Comparison of ENCODE assay signal across 24 cellular contexts in genomic region chr17:9298135-9298534, GRCh38.
DNase-seq lines count a peak whose midpoint lies in the region; ATAC-seq and TF ChIP-seq lines count a peak whose summit lies in the region.
"Had no signal": no experiment of that assay in that cellular context is flagged by ENCODE, and none has a peak within 500 bp of the region (broad histone marks: within the 10 kb centered on the region; RNA-seq: fewer than 3 reads in every experiment).

No MANE protein-coding gene starts in this region.

- no peak overlapping the region for H2BK120ac ChIP-seq in mesenchymal stem cell (ENCODE audit: low read depth, low read length)

- peak overlapping the region; percentile 8 for H4K91ac ChIP-seq in mesenchymal stem cell (ENCODE audit: low read length)

- peaks cover 2% of the 10 kb centered on the region for H3K79me1 ChIP-seq in mesenchymal stem cell (replicated peaks; ENCODE audit: low read length, poor library complexity, severe bottlenecking)

- ATAC-seq in gastrocnemius medialis (peak; percentile 66 to 96), GM19467 (IDR thresholded peaks at IDR 0.05; ENCODE audit: unreplicated experiment) (no peak)
- ATAC-seq: GM23338 had no signal

- H3K9ac ChIP-seq in colonic mucosa (ENCODE audit: low read depth in 2 of 2, low read length in 2 of 2): no peak overlapping the region
- H3K9ac ChIP-seq in mesenchymal stem cell (ENCODE audit: low read length): no peak overlapping the region
- H3K9ac ChIP-seq: BLaER1 had no signal

- H4K8ac ChIP-seq in mesenchymal stem cell (ENCODE audit: low read length): peak overlapping the region; percentile 19

- H2AFZ ChIP-seq in mesenchymal stem cell (ENCODE audit: low read depth, low read length): no peak overlapping the region
- H2AFZ ChIP-seq: GM23338, PC-9 had no signal

- no peak overlapping the region for H2BK15ac ChIP-seq in mesenchymal stem cell (ENCODE audit: low read depth, poor library complexity, severe bottlenecking)

- no peak overlapping the region for H2AK5ac ChIP-seq in mesenchymal stem cell (ENCODE audit: low read length, severe bottlenecking)

- no peak overlapping the region for H3K18ac ChIP-seq in mesenchymal stem cell (ENCODE audit: low read depth in 1 of 2, low read length in 2 of 2)

- no peaks in the 10 kb centered on the region for H3K9me3 ChIP-seq in colonic mucosa
- H3K9me3 ChIP-seq in mesenchymal stem cell (ENCODE audit: control insufficient read depth, low read length): no peaks in the 10 kb centered on the region
- H3K9me3 ChIP-seq in gastrocnemius medialis: no peaks in the 10 kb centered on the region
- H3K9me3 ChIP-seq: HAP-1, SJSA1 had no signal

- H3K36me3 ChIP-seq in colonic mucosa (no peaks in the 10 kb centered on the region), mesenchymal stem cell (ENCODE audit: control insufficient read depth in 1 of 2, insufficient read depth in 2 of 2, low read depth in 1 of 2, low read length in 2 of 2) (no peaks in the 10 kb centered on the region), gastrocnemius medialis (no peaks in the 10 kb centered on the region)
- H3K36me3 ChIP-seq: BLaER1, HAP-1, SJSA1 had no signal

- H3K4me2 ChIP-seq in mesenchymal stem cell (ENCODE audit: low read length, poor library complexity, severe bottlenecking): no peak overlapping the region
- H3K4me2 ChIP-seq: BLaER1, GM23338, PC-9 had no signal

- no peaks in the 10 kb centered on the region for H3K4me1 ChIP-seq in colonic mucosa
- H3K4me1 ChIP-seq in mesenchymal stem cell (ENCODE audit: control insufficient read depth, insufficient read depth, low read depth, low read length): no peaks in the 10 kb centered on the region
- H3K4me1 ChIP-seq in gastrocnemius medialis: no peaks in the 10 kb centered on the region
- H3K4me1 ChIP-seq: HAP-1, SJSA1 had no signal

- no peak overlapping the region for H2BK5ac ChIP-seq in mesenchymal stem cell (ENCODE audit: low read depth, low read length, poor library complexity, severe bottlenecking)

- intact Hi-C loops in colonic mucosa (cut with DNase I): loop anchor here (10.0 kb wide), 1 partner anchor 227 kb away; no protein-coding TSS in a partner anchor
- intact Hi-C loops in gastrocnemius medialis (cut with DNase I; ENCODE audit: low total_unique reads): loop anchor here (10.0 kb wide), 3 partner anchors 183 to 303 kb away; no protein-coding TSS in a partner anchor

- TF ChIP-seq CTCF in colonic mucosa (IDR thresholded peaks at IDR 0.05): no peak
- TF ChIP-seq CTCF in gastrocnemius medialis (IDR thresholded peaks at IDR 0.05 in 4 of 5, conservative IDR thresholded peaks at IDR 0.05 in 1 of 5): no peak

- H2BK12ac ChIP-seq in mesenchymal stem cell (ENCODE audit: low read length in 2 of 2): no peak overlapping the region

- H3K27ac ChIP-seq in colonic mucosa: no peak overlapping the region
- no peak overlapping the region for H3K27ac ChIP-seq in mesenchymal stem cell (ENCODE audit: low read length, poor library complexity, severe bottlenecking)
- no peak overlapping the region for H3K27ac ChIP-seq in gastrocnemius medialis
- H3K27ac ChIP-seq: BLaER1, PC-9, SJSA1 had no signal

- peak overlapping the region in 1 of 2 experiments; percentile 6 for H3K4ac ChIP-seq in mesenchymal stem cell (ENCODE audit: low read depth in 1 of 2, low read length in 2 of 2)

- WGBS in mesenchymal stem cell: 98% methylated on average over 5 of the region's 5 CpGs

- TF ChIP-seq POLR2A in gastrocnemius medialis (IDR thresholded peaks at IDR 0.05): no peak

- H3K4me3 ChIP-seq in colonic mucosa: no peak overlapping the region
- no peak overlapping the region for H3K4me3 ChIP-seq in mesenchymal stem cell (ENCODE audit: insufficient read depth in 1 of 2, low read depth in 1 of 2, low read length in 2 of 2)
- no peak overlapping the region for H3K4me3 ChIP-seq in gastrocnemius medialis
- H3K4me3 ChIP-seq: BLaER1, GM23338, HAP-1, PC-9, SJSA1 had no signal

- H3K14ac ChIP-seq in mesenchymal stem cell (ENCODE audit: low read length in 2 of 2): no peak overlapping the region

- DNase-seq in colonic mucosa (peak; percentile 58), islet precursor cell (peak; percentile 34), mesenchymal stem cell (no peak), gastrocnemius medialis (peak; percentile 16 to 55), NCI-H446 (lab: John Stamatoyannopoulos, UW) (no peak)
- DNase-seq in NK-92 treated with Interleukin-12 subunit alpha and Interleukin-12 subunit beta, amount 100 ng/mL, for 24 hours (lab: John Stamatoyannopoulos, UW): no peak
- DNase-seq: CD4-positive, CD25-positive, alpha-beta regulatory T cell; DMS53; HFFc6; KBM-7; MV-4-11; NCI-H1105; NCI-H1436 treated with DMSO at 0.1 percent for 48 hours; NCI-H1930; NCI-H2107; NCI-H774; PC-9; Right ventricle myocardium superior; RPMI8226 had no signal

- no peak overlapping the region for H3K23ac ChIP-seq in mesenchymal stem cell (ENCODE audit: low read length in 2 of 2)

- H3K27me3 ChIP-seq in colonic mucosa: no peaks in the 10 kb centered on the region
- no peaks in the 10 kb centered on the region for H3K27me3 ChIP-seq in mesenchymal stem cell (ENCODE audit: control insufficient read depth in 1 of 2, insufficient read depth in 1 of 2, low read length in 2 of 2)
- no peaks in the 10 kb centered on the region for H3K27me3 ChIP-seq in gastrocnemius medialis
- H3K27me3 ChIP-seq: BLaER1, SJSA1 had no signal

- in situ Hi-C loops in gastrocnemius medialis (cut with MboI; ENCODE audit: low sequenced_read_pairs in 4 of 4): loop anchor here in 1 of 4 donors (25.0 kb wide), 1 partner anchor 311 kb away; no protein-coding TSS in a partner anchor

Comparison
In these comparisons a context has a peak if more than half of its experiments do, and no peak if none do; other contexts are left out.
1. DNase-seq: peak in colonic mucosa (single experiment), islet precursor cell (single experiment) and gastrocnemius medialis (2 of 2); none in mesenchymal stem cell (single experiment), NK-92 treated with Interleukin-12 subunit alpha and Interleukin-12 subunit beta, amount 100 ng/mL, for 24 hours (single experiment) and NCI-H446 (0 of 2).